ENCODE assay signal across 8 cellular contexts in genomic region chr11:46845740-46846509, GRCh38. TPM values are rescaled to one million over a fixed set of nuclear protein-coding genes. Genes with fewer than 3 reads are reported as not detected.
DNase-seq lines count a peak whose midpoint lies in the region; ATAC-seq and TF ChIP-seq lines count a peak whose summit lies in the region.

Gene CKAP5, minus strand, starts transcription at chr11:46846280. Its CDS starts 25,049 bp downstream, at chr11:46821231.

- H3K9me3 Mint-ChIP-seq in activated naive CD8-positive, alpha-beta T cell (ENCODE audit: low read depth) = no peaks in the 10 kb centered on the region
- H3K9me3 Mint-ChIP-seq in glutamatergic neuron (ENCODE audit: unreplicated experiment) = no peaks in the 10 kb centered on the region

- CTCF ChIA-PET in GM10248 (lab: Yijun Ruan, JAX) = interaction anchor here (1.3 kb wide), 1 partner anchor 19 kb away, joined by 3 read pairs; no protein-coding TSS in a partner anchor

- H3K27me3 Mint-ChIP-seq in activated naive CD8-positive, alpha-beta T cell = no peaks in the 10 kb centered on the region
- peaks cover 6% of the 10 kb centered on the region for H3K27me3 Mint-ChIP-seq in glutamatergic neuron (ENCODE audit: unreplicated experiment)

- H3K36me3 Mint-ChIP-seq in activated naive CD8-positive, alpha-beta T cell = no peaks in the 10 kb centered on the region
- H3K36me3 Mint-ChIP-seq in glutamatergic neuron (ENCODE audit: unreplicated experiment) = no peaks in the 10 kb centered on the region

- peak; percentile 94 for ATAC-seq in HG02571 (IDR thresholded peaks at IDR 0.05; ENCODE audit: unreplicated experiment)
- peak; percentile 98 for ATAC-seq in omental fat pad (ENCODE audit: low FRiP score)

- H3K27ac ChIP-seq in temporal lobe (ENCODE audit: low read depth, low read length) = no peak within 1 kb of the TSS

- POLR2A ChIA-PET in GM10248 (lab: Yijun Ruan, JAX) = no interaction called here

- peak within 1 kb of the TSS; percentile 95 for H3K4me3 Mint-ChIP-seq in activated naive CD8-positive, alpha-beta T cell
- peak within 1 kb of the TSS; percentile 92 for H3K4me3 Mint-ChIP-seq in glutamatergic neuron (ENCODE audit: unreplicated experiment)

- no peak for TF ChIP-seq CTCF in GM10248 (IDR thresholded peaks at IDR 0.05; ENCODE audit: control extremely low read depth, extremely low read depth, low read depth, missing control alignments)
- TF ChIP-seq CTCF in glutamatergic neuron (IDR thresholded peaks at IDR 0.05; ENCODE audit: partially characterized antibody, unreplicated experiment) = no peak
- no peak for TF ChIP-seq CTCF in omental fat pad (IDR thresholded peaks at IDR 0.05)

- peak within 1 kb of the TSS; percentile 93 for H3K27ac Mint-ChIP-seq in activated naive CD8-positive, alpha-beta T cell
- H3K27ac Mint-ChIP-seq in glutamatergic neuron (ENCODE audit: unreplicated experiment) = peak within 1 kb of the TSS; percentile 89

- DNase-seq in GM10248 (ENCODE audit: extremely low spot score) = peak; percentile 97
- peak; percentile 79 for DNase-seq in NCI-H1048 (lab: John Stamatoyannopoulos, UW)
- DNase-seq in SKM-1 treated with dmso at 0.1 percent for 144 hours (lab: John Stamatoyannopoulos, UW; ENCODE audit: unreplicated experiment) = peak; percentile 82
- peak; percentile 90 for DNase-seq in glutamatergic neuron
- peak; percentile 62 for DNase-seq in omental fat pad (ENCODE audit: low spot score)

- peaks cover 34% of the 10 kb centered on the region for H3K4me1 Mint-ChIP-seq in activated naive CD8-positive, alpha-beta T cell (ENCODE audit: low read depth)
- H3K4me1 Mint-ChIP-seq in glutamatergic neuron (ENCODE audit: low read depth, unreplicated experiment) = peaks cover 4% of the 10 kb centered on the region

RNA-seq across cellular contexts. Expression of gene CKAP5, which starts in this region (rescaled TPM):
- total RNA-seq in glutamatergic neuron (ENCODE audit: unreplicated experiment) (193 TPM), omental fat pad (10 to 100 TPM; 27.2 to 37.0 (median 31.6) TPM), temporal lobe (150 TPM)
